ENCODE assay signal across 1 cellular context in genomic region chr6:53043626-53044025, GRCh38.
TF ChIP-seq lines count a peak whose summit lies in the region.

No MANE protein-coding gene starts in this region.

TF ChIP-seq in HCT116, 20 proteins besides CTCF, POLR2A, EP300 and RAD21 (continued from another document):
- TF ChIP-seq, protein P1, sequence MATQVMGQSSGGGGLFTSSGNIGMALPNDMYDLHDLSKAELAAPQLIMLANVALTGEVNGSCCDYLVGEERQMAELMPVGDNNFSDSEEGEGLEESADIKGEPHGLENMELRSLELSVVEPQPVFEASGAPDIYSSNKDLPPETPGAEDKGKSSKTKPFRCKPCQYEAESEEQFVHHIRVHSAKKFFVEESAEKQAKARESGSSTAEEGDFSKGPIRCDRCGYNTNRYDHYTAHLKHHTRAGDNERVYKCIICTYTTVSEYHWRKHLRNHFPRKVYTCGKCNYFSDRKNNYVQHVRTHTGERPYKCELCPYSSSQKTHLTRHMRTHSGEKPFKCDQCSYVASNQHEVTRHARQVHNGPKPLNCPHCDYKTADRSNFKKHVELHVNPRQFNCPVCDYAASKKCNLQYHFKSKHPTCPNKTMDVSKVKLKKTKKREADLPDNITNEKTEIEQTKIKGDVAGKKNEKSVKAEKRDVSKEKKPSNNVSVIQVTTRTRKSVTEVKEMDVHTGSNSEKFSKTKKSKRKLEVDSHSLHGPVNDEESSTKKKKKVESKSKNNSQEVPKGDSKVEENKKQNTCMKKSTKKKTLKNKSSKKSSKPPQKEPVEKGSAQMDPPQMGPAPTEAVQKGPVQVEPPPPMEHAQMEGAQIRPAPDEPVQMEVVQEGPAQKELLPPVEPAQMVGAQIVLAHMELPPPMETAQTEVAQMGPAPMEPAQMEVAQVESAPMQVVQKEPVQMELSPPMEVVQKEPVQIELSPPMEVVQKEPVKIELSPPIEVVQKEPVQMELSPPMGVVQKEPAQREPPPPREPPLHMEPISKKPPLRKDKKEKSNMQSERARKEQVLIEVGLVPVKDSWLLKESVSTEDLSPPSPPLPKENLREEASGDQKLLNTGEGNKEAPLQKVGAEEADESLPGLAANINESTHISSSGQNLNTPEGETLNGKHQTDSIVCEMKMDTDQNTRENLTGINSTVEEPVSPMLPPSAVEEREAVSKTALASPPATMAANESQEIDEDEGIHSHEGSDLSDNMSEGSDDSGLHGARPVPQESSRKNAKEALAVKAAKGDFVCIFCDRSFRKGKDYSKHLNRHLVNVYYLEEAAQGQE (IDR thresholded peaks at IDR 0.05; ENCODE audit: low read depth), result no peak
- TF ChIP-seq CBX3 (IDR thresholded peaks at IDR 0.05; ENCODE audit: low read depth), result no peak
- TF ChIP-seq POLR2AphosphoS5 (IDR thresholded peaks at IDR 0.05; ENCODE audit: low read depth, low read length), result no peak
- TF ChIP-seq CEBPB (IDR thresholded peaks at IDR 0.05; ENCODE audit: low read depth), result no peak
- TF ChIP-seq EZH2 (IDR thresholded peaks at IDR 0.05), result no peak
- no peak for TF ChIP-seq SP1 (IDR thresholded peaks at IDR 0.05; ENCODE audit: low read depth)
- TF ChIP-seq TCF7L2 (IDR thresholded peaks at IDR 0.05; ENCODE audit: borderline replicate concordance, extremely low read depth, insufficient read depth, insufficient read length), result no peak
- TF ChIP-seq EZH2phosphoT487 (IDR thresholded peaks at IDR 0.05; ENCODE audit: borderline replicate concordance), result no peak
- no peak for TF ChIP-seq SRF (IDR thresholded peaks at IDR 0.05; ENCODE audit: low read depth)
- TF ChIP-seq JUND (IDR thresholded peaks at IDR 0.05), result no peak
TF ChIP-seq in HCT116: peak in this region for 0.
